1 cellular context compared by ENCODE assay signal in the genomic region with DNA sequence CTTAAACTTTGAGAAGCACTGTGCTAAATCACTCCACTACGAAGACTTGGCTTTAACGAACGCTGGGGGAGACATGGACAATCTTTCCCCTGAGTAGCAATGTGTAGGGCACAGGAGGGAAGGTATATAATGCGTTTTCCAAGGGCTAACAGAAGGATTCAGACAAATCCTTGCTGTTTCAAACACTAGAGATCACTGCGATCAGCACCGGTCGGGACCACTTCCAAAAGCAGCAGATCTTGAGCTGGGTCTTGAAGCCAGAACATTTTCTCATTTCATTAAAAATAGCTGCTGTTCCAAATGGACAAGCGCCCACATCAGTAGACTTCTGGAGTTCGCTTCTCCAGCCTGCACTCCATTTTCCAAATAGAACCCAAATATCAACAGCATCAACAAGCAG.
TF ChIP-seq lines count a peak whose summit lies in the region.

No MANE protein-coding gene starts in this region.

TF ChIP-seq in GM23338, 12 proteins besides CTCF, POLR2A, EP300 and RAD21 (continued from another document):
- TF ChIP-seq, protein P1, sequence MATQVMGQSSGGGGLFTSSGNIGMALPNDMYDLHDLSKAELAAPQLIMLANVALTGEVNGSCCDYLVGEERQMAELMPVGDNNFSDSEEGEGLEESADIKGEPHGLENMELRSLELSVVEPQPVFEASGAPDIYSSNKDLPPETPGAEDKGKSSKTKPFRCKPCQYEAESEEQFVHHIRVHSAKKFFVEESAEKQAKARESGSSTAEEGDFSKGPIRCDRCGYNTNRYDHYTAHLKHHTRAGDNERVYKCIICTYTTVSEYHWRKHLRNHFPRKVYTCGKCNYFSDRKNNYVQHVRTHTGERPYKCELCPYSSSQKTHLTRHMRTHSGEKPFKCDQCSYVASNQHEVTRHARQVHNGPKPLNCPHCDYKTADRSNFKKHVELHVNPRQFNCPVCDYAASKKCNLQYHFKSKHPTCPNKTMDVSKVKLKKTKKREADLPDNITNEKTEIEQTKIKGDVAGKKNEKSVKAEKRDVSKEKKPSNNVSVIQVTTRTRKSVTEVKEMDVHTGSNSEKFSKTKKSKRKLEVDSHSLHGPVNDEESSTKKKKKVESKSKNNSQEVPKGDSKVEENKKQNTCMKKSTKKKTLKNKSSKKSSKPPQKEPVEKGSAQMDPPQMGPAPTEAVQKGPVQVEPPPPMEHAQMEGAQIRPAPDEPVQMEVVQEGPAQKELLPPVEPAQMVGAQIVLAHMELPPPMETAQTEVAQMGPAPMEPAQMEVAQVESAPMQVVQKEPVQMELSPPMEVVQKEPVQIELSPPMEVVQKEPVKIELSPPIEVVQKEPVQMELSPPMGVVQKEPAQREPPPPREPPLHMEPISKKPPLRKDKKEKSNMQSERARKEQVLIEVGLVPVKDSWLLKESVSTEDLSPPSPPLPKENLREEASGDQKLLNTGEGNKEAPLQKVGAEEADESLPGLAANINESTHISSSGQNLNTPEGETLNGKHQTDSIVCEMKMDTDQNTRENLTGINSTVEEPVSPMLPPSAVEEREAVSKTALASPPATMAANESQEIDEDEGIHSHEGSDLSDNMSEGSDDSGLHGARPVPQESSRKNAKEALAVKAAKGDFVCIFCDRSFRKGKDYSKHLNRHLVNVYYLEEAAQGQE (IDR thresholded peaks at IDR 0.05; ENCODE audit: unreplicated experiment), result no peak
- TF ChIP-seq STAT1 (IDR thresholded peaks at IDR 0.05; ENCODE audit: unreplicated experiment), result no peak
- TF ChIP-seq ZNF331 (CRISPR knock-in tag; IDR thresholded peaks at IDR 0.05; ENCODE audit: low read depth), result no peak
- TF ChIP-seq, protein P2, sequence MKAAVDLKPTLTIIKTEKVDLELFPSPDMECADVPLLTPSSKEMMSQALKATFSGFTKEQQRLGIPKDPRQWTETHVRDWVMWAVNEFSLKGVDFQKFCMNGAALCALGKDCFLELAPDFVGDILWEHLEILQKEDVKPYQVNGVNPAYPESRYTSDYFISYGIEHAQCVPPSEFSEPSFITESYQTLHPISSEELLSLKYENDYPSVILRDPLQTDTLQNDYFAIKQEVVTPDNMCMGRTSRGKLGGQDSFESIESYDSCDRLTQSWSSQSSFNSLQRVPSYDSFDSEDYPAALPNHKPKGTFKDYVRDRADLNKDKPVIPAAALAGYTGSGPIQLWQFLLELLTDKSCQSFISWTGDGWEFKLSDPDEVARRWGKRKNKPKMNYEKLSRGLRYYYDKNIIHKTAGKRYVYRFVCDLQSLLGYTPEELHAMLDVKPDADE (IDR thresholded peaks at IDR 0.05), result no peak
